ENCODE assay signal across 24 cellular contexts in the genomic region with DNA sequence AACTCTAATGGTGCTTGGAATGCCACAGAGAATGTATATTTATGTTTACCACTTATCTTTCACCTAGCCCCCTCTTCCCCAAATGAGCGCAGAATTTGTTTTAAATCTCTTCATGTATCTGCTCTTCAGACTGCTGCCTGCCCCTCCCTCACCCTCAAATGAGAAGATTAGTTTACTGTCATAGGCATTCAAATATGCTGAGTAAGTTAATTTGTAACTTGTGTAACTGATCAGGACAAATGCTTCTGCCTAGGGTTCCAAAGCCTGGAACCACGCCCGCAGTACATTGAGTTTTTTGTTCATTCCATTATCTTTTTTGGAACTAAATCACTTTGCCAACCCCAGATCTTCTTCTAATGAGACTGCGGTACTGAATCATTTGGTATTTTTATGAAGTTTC.
"Had no signal": no experiment of that assay in that cellular context is flagged by ENCODE, and none has a peak within 500 bp of the region (broad histone marks: within the 10 kb centered on the region; RNA-seq: fewer than 3 reads in every experiment).

No MANE protein-coding gene starts in this region.

- DNase-seq: islet precursor cell; left ventricle myocardium inferior; mesendoderm; midbrain; mucosa of descending colon; naive thymus-derived CD4-positive, alpha-beta T cell; ovary; retina; right cardiac atrium; sigmoid colon; small intestine; spleen; stimulated activated CD4-positive, alpha-beta T cell treated with anti-CD3 and anti-CD28 coated beads, Interleukin-4, amount 100 ng/mL, for 24 hours; stimulated activated naive CD4-positive, alpha-beta T cell; tibial artery; trophoblast cell; uterus had no signal

- H3K4me3 Mint-ChIP-seq: naive thymus-derived CD4-positive, alpha-beta T cell; natural killer cell treated with Interleukin-12 subunit alpha and Interleukin-12 subunit beta and Interleukin-15 and Interleukin-18, amount 100 ng/mL, for 72 hours; stimulated activated effector memory CD8-positive, alpha-beta T cell treated with anti-CD3 and anti-CD28 coated beads, Interleukin-12 subunit alpha, Interleukin-12 subunit beta, amount 100 ng/mL, for 72 hours; stimulated activated naive CD8-positive, alpha-beta T cell treated with anti-CD3 and anti-CD28 coated beads, Interleukin-15, Interleukin-2, amounts not matched to agents 100 ng/mL and 50 ng/mL, for 24 hours had no signal

- H3K9me3 ChIP-seq: ovary, suprapubic skin, thoracic aorta, uterus had no signal

- FAIRE-seq: small intestine had no signal

- H3K4me3 ChIP-seq: left ventricle myocardium inferior, lung, mucosa of descending colon, ovary, sigmoid colon, spleen, suprapubic skin, thoracic aorta, tibial artery, uterus had no signal

- H3K36me3 Mint-ChIP-seq: naive thymus-derived CD4-positive, alpha-beta T cell; natural killer cell treated with Interleukin-12 subunit alpha and Interleukin-12 subunit beta and Interleukin-15 and Interleukin-18, amount 100 ng/mL, for 72 hours; stimulated activated effector memory CD8-positive, alpha-beta T cell treated with anti-CD3 and anti-CD28 coated beads, Interleukin-12 subunit alpha, Interleukin-12 subunit beta, amount 100 ng/mL, for 72 hours had no signal

- H3K27ac ChIP-seq: left ventricle myocardium inferior, ovary, sigmoid colon, spleen, suprapubic skin, thoracic aorta, tibial artery, uterus had no signal

- H3K4me1 Mint-ChIP-seq: naive thymus-derived CD4-positive, alpha-beta T cell; stimulated activated effector memory CD8-positive, alpha-beta T cell treated with anti-CD3 and anti-CD28 coated beads, Interleukin-12 subunit alpha, Interleukin-12 subunit beta, amount 100 ng/mL, for 72 hours had no signal

- H3K9me3 Mint-ChIP-seq: natural killer cell treated with Interleukin-12 subunit alpha and Interleukin-12 subunit beta and Interleukin-15 and Interleukin-18, amount 100 ng/mL, for 72 hours; stimulated activated effector memory CD8-positive, alpha-beta T cell treated with anti-CD3 and anti-CD28 coated beads, Interleukin-12 subunit alpha, Interleukin-12 subunit beta, amount 100 ng/mL, for 72 hours; stimulated activated naive CD8-positive, alpha-beta T cell treated with anti-CD3 and anti-CD28 coated beads, Interleukin-15, Interleukin-2, amounts not matched to agents 100 ng/mL and 50 ng/mL, for 24 hours had no signal

- H3K36me3 ChIP-seq: left ventricle myocardium inferior, ovary, sigmoid colon, spleen, suprapubic skin, thoracic aorta, tibial artery, uterus had no signal

- H3K27me3 ChIP-seq: ovary, sigmoid colon, suprapubic skin, tibial artery, uterus had no signal

- H3K27ac Mint-ChIP-seq: naive thymus-derived CD4-positive, alpha-beta T cell; natural killer cell treated with Interleukin-12 subunit alpha and Interleukin-12 subunit beta and Interleukin-15 and Interleukin-18, amount 100 ng/mL, for 72 hours; progenitor cell of endocrine pancreas; stimulated activated effector memory CD8-positive, alpha-beta T cell treated with anti-CD3 and anti-CD28 coated beads, Interleukin-12 subunit alpha, Interleukin-12 subunit beta, amount 100 ng/mL, for 72 hours; stimulated activated naive CD8-positive, alpha-beta T cell treated with anti-CD3 and anti-CD28 coated beads, Interleukin-15, Interleukin-2, amounts not matched to agents 100 ng/mL and 50 ng/mL, for 24 hours had no signal

- H3K4me1 ChIP-seq: left ventricle myocardium inferior, sigmoid colon, spleen, suprapubic skin, tibial artery, uterus had no signal

- ATAC-seq: mucosa of descending colon; naive thymus-derived CD4-positive, alpha-beta T cell; natural killer cell treated with Interleukin-12 subunit alpha and Interleukin-12 subunit beta and Interleukin-15 and Interleukin-18, amount 100 ng/mL, for 72 hours; right cardiac atrium; stimulated activated effector memory CD8-positive, alpha-beta T cell treated with anti-CD3 and anti-CD28 coated beads, Interleukin-12 subunit alpha, Interleukin-12 subunit beta, amount 100 ng/mL, for 72 hours had no signal
